10 cellular contexts compared by ENCODE assay signal in the genomic region with DNA sequence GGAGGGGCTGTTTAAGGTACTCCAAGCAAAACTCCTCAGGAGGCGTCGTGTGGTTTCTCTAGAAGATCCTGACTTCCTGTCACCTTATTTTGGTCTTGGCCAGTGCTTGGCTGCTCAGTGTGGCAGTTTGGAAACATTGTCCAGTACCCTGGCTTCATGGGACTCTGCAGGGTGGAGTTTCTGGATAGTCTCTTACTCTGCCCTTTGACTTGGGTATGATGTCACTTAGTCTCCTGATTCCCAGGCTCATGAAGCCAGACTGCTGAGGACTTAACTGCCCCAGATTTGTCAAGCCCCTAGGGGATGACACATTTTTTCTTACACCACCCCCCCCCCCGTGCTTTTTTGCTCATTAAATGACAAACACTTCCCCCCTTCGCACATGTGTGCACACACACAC.
DNase-seq lines count a peak whose midpoint lies in the region; ATAC-seq and TF ChIP-seq lines count a peak whose summit lies in the region.
"Had no signal": no experiment of that assay in that cellular context is flagged by ENCODE, and none has a peak within 500 bp of the region (broad histone marks: within the 10 kb centered on the region; RNA-seq: fewer than 3 reads in every experiment).

No MANE protein-coding gene starts in this region.

- no peak overlapping the region for H2BK120ac ChIP-seq in neuronal stem cell (ENCODE audit: low read depth, low read length)

- H3K18ac ChIP-seq in neuronal stem cell (ENCODE audit: low read length): no peak overlapping the region

- H3K14ac ChIP-seq in neuronal stem cell (ENCODE audit: low read length): no peak overlapping the region

- no peak overlapping the region for H2AK5ac ChIP-seq in neuronal stem cell (ENCODE audit: low read depth, low read length)

- H2BK5ac ChIP-seq in neuronal stem cell (ENCODE audit: low read length): no peak overlapping the region

- no peak overlapping the region for H3K23ac ChIP-seq in neuronal stem cell (ENCODE audit: low read depth, low read length, poor library complexity)

- peaks cover 37% of the 10 kb centered on the region for H3K4me1 ChIP-seq in BE2C
- peaks cover 0 to 10% (median 0%) of the 10 kb centered on the region in 3 donors for H3K4me1 ChIP-seq in gastroesophageal sphincter
- peaks cover 0 to 6% of the 10 kb centered on the region in 2 donors for H3K4me1 ChIP-seq in neuronal stem cell (ENCODE audit: control insufficient read depth in 2 of 2, insufficient read depth in 1 of 2, low read depth in 1 of 2, low read length in 2 of 2)

- no peak for TF ChIP-seq CTCF in BE2C (IDR thresholded peaks at IDR 0.05; ENCODE audit: low read depth, low read length)
- TF ChIP-seq CTCF in gastroesophageal sphincter (IDR thresholded peaks at IDR 0.05): no peak

- TF ChIP-seq POLR2A in gastroesophageal sphincter (IDR thresholded peaks at IDR 0.05): no peak

- no peaks in the 10 kb centered on the region for H3K79me1 ChIP-seq in neuronal stem cell (ENCODE audit: low read depth, low read length)

- no peak overlapping the region for H3K27ac ChIP-seq in gastroesophageal sphincter
- no peak overlapping the region for H3K27ac ChIP-seq in neuronal stem cell (replicated peaks; ENCODE audit: low read length)

- H2AFZ ChIP-seq in neuronal stem cell (ENCODE audit: low read length): peak overlapping the region; percentile 32

- ATAC-seq in gastroesophageal sphincter (peak; percentile 13), HG03442 (IDR thresholded peaks at IDR 0.05; ENCODE audit: unreplicated experiment) (no peak), HG03571 (IDR thresholded peaks at IDR 0.05; ENCODE audit: unreplicated experiment) (no peak)
- ATAC-seq: effector memory CD8-positive, alpha-beta T cell had no signal

- H4K91ac ChIP-seq in neuronal stem cell (ENCODE audit: low read depth, low read length, poor library complexity): no peak overlapping the region

- TF ChIP-seq EP300 in gastroesophageal sphincter (IDR thresholded peaks at IDR 0.05): no peak

- H4K8ac ChIP-seq in neuronal stem cell (ENCODE audit: low read depth, low read length): no peak overlapping the region

- no peak overlapping the region for H3K9ac ChIP-seq in neuronal stem cell (ENCODE audit: low read depth, low read length, poor library complexity)

- DNase-seq in BE2C (peak; percentile 53), NCI-H2171 (lab: John Stamatoyannopoulos, UW) (peak; percentile 54), neuronal stem cell (ENCODE audit: low spot score) (no peak)
- DNase-seq in activated T-cell treated with anti-CD3 and anti-CD28 coated beads, Interleukin-2, amount 50 U/mL, for 48 hours: no peak
- no peak for DNase-seq in activated effector memory CD4-positive, alpha-beta T cell treated with Interleukin-2 at 50 U/mL for 16 hours
- DNase-seq: effector memory CD8-positive, alpha-beta T cell had no signal

- no peak overlapping the region for H3K4ac ChIP-seq in neuronal stem cell (ENCODE audit: low read length)

- no peaks in the 10 kb centered on the region for H3K36me3 ChIP-seq in BE2C
- H3K36me3 ChIP-seq in gastroesophageal sphincter: peaks cover 0 to 15% of the 10 kb centered on the region in 2 donors
- no peaks in the 10 kb centered on the region for H3K36me3 ChIP-seq in neuronal stem cell (replicated peaks in 1 of 2; ENCODE audit: control insufficient read depth in 2 of 2, insufficient read depth in 2 of 2, low read length in 2 of 2)

- 43% methylated on average over 4 of the region's 4 CpGs; no CpG with 5 or more reads in 1 of the 2 donors for WGBS in gastroesophageal sphincter (ENCODE audit: low coverage in 1 of 2), 2 donors
- WGBS in neuronal stem cell (ENCODE audit: extremely low coverage in 2 of 2, insufficient read length in 2 of 2, insufficient replicate concordance in 1 of 2), 2 donors: no CpG with 5 or more reads among the region's 4 CpGs

- no peak overlapping the region for H2BK12ac ChIP-seq in neuronal stem cell (ENCODE audit: low read length)

- H3K9me3 ChIP-seq in BE2C (no peaks in the 10 kb centered on the region), gastroesophageal sphincter (no peaks in the 10 kb centered on the region), neuronal stem cell (replicated peaks in 1 of 2; ENCODE audit: control insufficient read depth in 2 of 2, insufficient read depth in 1 of 2, low read depth in 1 of 2, low read length in 2 of 2) (no peaks in the 10 kb centered on the region)

- H3K4me3 ChIP-seq in BE2C (ENCODE audit: low read depth, low read length) (peak overlapping the region; percentile 25), gastroesophageal sphincter (no peak overlapping the region), neuronal stem cell (ENCODE audit: low read length in 2 of 2) (no peak overlapping the region)
- H3K4me3 ChIP-seq: skin epidermis had no signal

- H3K4me2 ChIP-seq in neuronal stem cell (ENCODE audit: insufficient read depth, low read length, poor library complexity, severe bottlenecking): no peak overlapping the region

- H2BK15ac ChIP-seq in neuronal stem cell (ENCODE audit: low read length): no peak overlapping the region

- H3K27me3 ChIP-seq in BE2C: no peaks in the 10 kb centered on the region
- H3K27me3 ChIP-seq in gastroesophageal sphincter: no peaks in the 10 kb centered on the region
- no peaks in the 10 kb centered on the region for H3K27me3 ChIP-seq in neuronal stem cell (ENCODE audit: control insufficient read depth in 3 of 3, insufficient read depth in 3 of 3, low read depth in 1 of 3, low read length in 3 of 3)

Comparison
In these comparisons a context has a peak if more than half of its experiments do, and no peak if none do; other contexts are left out.
1. DNase-seq: peak in BE2C (single experiment) and NCI-H2171 (single experiment); none in neuronal stem cell (single experiment), activated T-cell treated with anti-CD3 and anti-CD28 coated beads, Interleukin-2, amount 50 U/mL, for 48 hours (0 of 2) and activated effector memory CD4-positive, alpha-beta T cell treated with Interleukin-2 at 50 U/mL for 16 hours (single experiment).